In the genomic region with DNA sequence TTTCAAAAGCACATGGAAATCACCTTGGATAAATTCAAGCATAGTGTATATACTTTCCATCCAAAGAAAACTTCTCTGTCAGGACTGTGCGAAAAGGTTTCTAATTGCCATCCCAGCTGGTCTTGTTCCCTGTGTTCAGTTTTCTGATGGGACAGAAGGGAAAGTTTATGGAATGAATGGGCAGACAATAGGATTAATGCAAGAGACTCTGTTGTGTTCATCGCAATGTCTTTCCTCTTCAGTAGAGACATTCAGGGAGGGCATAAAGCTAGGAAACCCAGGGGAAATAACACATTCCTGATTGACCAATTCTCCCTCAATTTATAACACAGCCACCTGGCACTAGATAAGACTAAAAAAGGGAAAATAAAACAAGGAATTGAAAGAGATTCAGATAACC, we compare ENCODE assay signal across 18 cellular contexts.
"Had no signal": no experiment of that assay in that cellular context is flagged by ENCODE, and none has a peak within 500 bp of the region (broad histone marks: within the 10 kb centered on the region; RNA-seq: fewer than 3 reads in every experiment).

No MANE protein-coding gene starts in this region.

- H3K4me3 Mint-ChIP-seq: dendritic cell treated with granulocyte-macrophage colony-stimulating factor and Interleukin-4, amounts not matched to agents 40 ng/mL and 50 ng/mL, for 4 days; mesothelial cell of epicardium had no signal

- H3K9me3 ChIP-seq: colonic mucosa, esophagus muscularis mucosa, gastroesophageal sphincter, heart right ventricle, left lung, lower lobe of right lung, mucosa of descending colon had no signal

- H3K4me3 ChIP-seq: colonic mucosa, esophagus muscularis mucosa, gastroesophageal sphincter, heart right ventricle, left lung, lower lobe of right lung, mucosa of descending colon had no signal

- H3K36me3 Mint-ChIP-seq: mesothelial cell of epicardium had no signal

- H3K9me3 Mint-ChIP-seq: dendritic cell treated with granulocyte-macrophage colony-stimulating factor and Interleukin-4, amounts not matched to agents 40 ng/mL and 50 ng/mL, for 4 days; mesothelial cell of epicardium had no signal

- H3K27ac ChIP-seq: colonic mucosa, esophagus muscularis mucosa, foreskin keratinocyte, gastroesophageal sphincter, heart right ventricle, left lung, lower lobe of right lung had no signal

- H3K27ac Mint-ChIP-seq: dendritic cell treated with granulocyte-macrophage colony-stimulating factor and Interleukin-4, amounts not matched to agents 40 ng/mL and 50 ng/mL, for 4 days; mesothelial cell of epicardium had no signal

- H3K27me3 ChIP-seq: colonic mucosa, esophagus muscularis mucosa, foreskin keratinocyte, gastroesophageal sphincter, heart right ventricle, left lung had no signal

- ATAC-seq: foreskin keratinocyte, gastroesophageal sphincter, left cardiac atrium, left lung, lower lobe of right lung, mucosa of descending colon had no signal

- H3K36me3 ChIP-seq: colonic mucosa, esophagus muscularis mucosa, gastroesophageal sphincter, heart right ventricle, left lung, lower lobe of right lung had no signal

- H3K27me3 Mint-ChIP-seq: dendritic cell treated with granulocyte-macrophage colony-stimulating factor and Interleukin-4, amounts not matched to agents 40 ng/mL and 50 ng/mL, for 4 days had no signal

- DNase-seq: cerebellar nuclear complex; colonic mucosa; cortex of kidney; effector memory CD4-positive, alpha-beta T cell; foreskin keratinocyte; head of caudate nucleus; heart right ventricle; hippocampal formation; left cardiac atrium; left lung; left ventricle myocardium superior; lower lobe of right lung; mesenchymal stem cell; mucosa of descending colon had no signal

- H3K4me1 ChIP-seq: colonic mucosa, foreskin keratinocyte, left lung, lower lobe of right lung had no signal
